Comparison of ENCODE assay signal across 8 cellular contexts in genomic region chr3:71128951-71129350, GRCh38.
DNase-seq lines count a peak whose midpoint lies in the region; ATAC-seq and TF ChIP-seq lines count a peak whose summit lies in the region.

No MANE protein-coding gene starts in this region.

- H3K4me3 ChIP-seq in astrocyte of the spinal cord (ENCODE audit: low read depth, low read length): peak overlapping the region; percentile 62
- peak overlapping the region; percentile 38 for H3K4me3 ChIP-seq in mesodermal cell (ENCODE audit: extremely low read depth, insufficient read depth, low read length, poor library complexity, severe bottlenecking)

- no peaks in the 10 kb centered on the region for H3K9me3 ChIP-seq in mesodermal cell (ENCODE audit: control insufficient read depth, low read length)

- no peak for TF ChIP-seq CTCF in astrocyte of the spinal cord (IDR thresholded peaks at IDR 0.05; ENCODE audit: low read depth, low read length)
- TF ChIP-seq CTCF in type B pancreatic cell (conservative IDR thresholded peaks at IDR 0.05): no peak
- TF ChIP-seq CTCF in GM13977 (IDR thresholded peaks at IDR 0.05; ENCODE audit: extremely low read depth, insufficient read depth, missing control alignments): no peak

- no peaks in the 10 kb centered on the region for H3K36me3 ChIP-seq in mesodermal cell (ENCODE audit: control insufficient read depth, insufficient read depth, low read length)

- no peak for ATAC-seq in HG02852 (IDR thresholded peaks at IDR 0.05; ENCODE audit: unreplicated experiment)

- peak overlapping the region; percentile 94 for H3K4me3 Mint-ChIP-seq in type B pancreatic cell

- H3K4me1 Mint-ChIP-seq in type B pancreatic cell (ENCODE audit: unreplicated experiment): peaks cover 70% of the 10 kb centered on the region

- H3K27ac Mint-ChIP-seq in type B pancreatic cell: peak overlapping the region; percentile 96

- H3K9me3 Mint-ChIP-seq in type B pancreatic cell: no peaks in the 10 kb centered on the region

- in situ Hi-C loops in astrocyte of the spinal cord (cut with HindIII; ENCODE audit: low sequenced_read_pairs) (no loop called here), GM13977 (cut with MboI; ENCODE audit: low pct_unique_long_range_greater_than_20kb, low sequenced_read_pairs, unreplicated experiment) (no loop called here)

- WGBS in mesodermal cell (ENCODE audit: insufficient coverage in 2 of 2), 2 experiments: 71% methylated on average over 2 to 4 of the region's 6 CpGs

- H3K36me3 Mint-ChIP-seq in type B pancreatic cell: peaks cover 3% of the 10 kb centered on the region

- no peak overlapping the region for H3K27ac ChIP-seq in mesodermal cell (ENCODE audit: low read depth, low read length, severe bottlenecking)

- H3K27me3 Mint-ChIP-seq in type B pancreatic cell: no peaks in the 10 kb centered on the region

- H3K4me1 ChIP-seq in mesodermal cell (ENCODE audit: control insufficient read depth, insufficient read depth, low read length, poor library complexity, severe bottlenecking): peaks cover 43% of the 10 kb centered on the region

- DNase-seq in activated naive CD4-positive, alpha-beta T cell treated with Interleukin-2 at 50 U/mL for 16 hours: peak; percentile 51
- no peak for DNase-seq in activated naive CD4-positive, alpha-beta T cell treated with anti-CD3 and anti-CD28 coated beads, Interleukin-2, amount 50 U/mL, for 16 hours
- DNase-seq in astrocyte of the spinal cord (ENCODE audit: low read depth, low spot score): no peak
- DNase-seq in type B pancreatic cell (ENCODE audit: extremely low spot score, unreplicated experiment): no peak
- no peak for DNase-seq in NCI-H2227 (lab: John Stamatoyannopoulos, UW; ENCODE audit: unreplicated experiment)
- no peak for DNase-seq in GM13977 (ENCODE audit: low spot score)
